ENCODE assay signal across 1 cellular context in the genomic region with DNA sequence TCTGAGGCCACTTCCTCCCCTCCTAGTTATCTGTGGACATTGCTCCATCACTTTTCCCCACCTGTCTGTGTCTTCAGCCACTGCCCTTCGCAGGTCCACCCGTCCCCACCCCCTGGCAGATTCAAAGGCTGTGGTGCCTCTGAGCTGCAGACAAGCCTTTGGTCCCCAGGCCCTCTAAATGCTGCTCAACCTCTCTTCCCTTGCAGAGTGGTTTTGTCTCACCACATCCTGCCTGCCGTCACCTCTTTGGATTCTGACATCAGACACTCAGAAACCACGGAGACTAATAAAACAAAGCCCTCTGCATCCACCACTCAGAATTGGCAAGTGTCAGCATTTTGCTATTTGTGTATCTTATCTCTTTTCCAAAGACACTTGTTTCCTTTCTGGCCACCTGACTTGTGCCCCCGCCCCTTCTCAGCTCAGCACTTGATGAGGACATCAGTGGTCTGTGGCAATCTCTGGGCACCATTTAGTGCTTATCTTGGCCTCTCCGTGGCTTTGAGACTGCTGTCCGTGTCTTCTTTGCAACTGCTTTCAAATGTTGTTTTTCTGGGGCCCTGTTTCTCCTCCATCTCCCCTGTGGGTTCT.
TF ChIP-seq lines count a peak whose summit lies in the region.

No MANE protein-coding gene starts in this region.

TF ChIP-seq in GM23338, 12 proteins besides CTCF, POLR2A, EP300 and RAD21 (continued from another document):
- TF ChIP-seq, protein P1, sequence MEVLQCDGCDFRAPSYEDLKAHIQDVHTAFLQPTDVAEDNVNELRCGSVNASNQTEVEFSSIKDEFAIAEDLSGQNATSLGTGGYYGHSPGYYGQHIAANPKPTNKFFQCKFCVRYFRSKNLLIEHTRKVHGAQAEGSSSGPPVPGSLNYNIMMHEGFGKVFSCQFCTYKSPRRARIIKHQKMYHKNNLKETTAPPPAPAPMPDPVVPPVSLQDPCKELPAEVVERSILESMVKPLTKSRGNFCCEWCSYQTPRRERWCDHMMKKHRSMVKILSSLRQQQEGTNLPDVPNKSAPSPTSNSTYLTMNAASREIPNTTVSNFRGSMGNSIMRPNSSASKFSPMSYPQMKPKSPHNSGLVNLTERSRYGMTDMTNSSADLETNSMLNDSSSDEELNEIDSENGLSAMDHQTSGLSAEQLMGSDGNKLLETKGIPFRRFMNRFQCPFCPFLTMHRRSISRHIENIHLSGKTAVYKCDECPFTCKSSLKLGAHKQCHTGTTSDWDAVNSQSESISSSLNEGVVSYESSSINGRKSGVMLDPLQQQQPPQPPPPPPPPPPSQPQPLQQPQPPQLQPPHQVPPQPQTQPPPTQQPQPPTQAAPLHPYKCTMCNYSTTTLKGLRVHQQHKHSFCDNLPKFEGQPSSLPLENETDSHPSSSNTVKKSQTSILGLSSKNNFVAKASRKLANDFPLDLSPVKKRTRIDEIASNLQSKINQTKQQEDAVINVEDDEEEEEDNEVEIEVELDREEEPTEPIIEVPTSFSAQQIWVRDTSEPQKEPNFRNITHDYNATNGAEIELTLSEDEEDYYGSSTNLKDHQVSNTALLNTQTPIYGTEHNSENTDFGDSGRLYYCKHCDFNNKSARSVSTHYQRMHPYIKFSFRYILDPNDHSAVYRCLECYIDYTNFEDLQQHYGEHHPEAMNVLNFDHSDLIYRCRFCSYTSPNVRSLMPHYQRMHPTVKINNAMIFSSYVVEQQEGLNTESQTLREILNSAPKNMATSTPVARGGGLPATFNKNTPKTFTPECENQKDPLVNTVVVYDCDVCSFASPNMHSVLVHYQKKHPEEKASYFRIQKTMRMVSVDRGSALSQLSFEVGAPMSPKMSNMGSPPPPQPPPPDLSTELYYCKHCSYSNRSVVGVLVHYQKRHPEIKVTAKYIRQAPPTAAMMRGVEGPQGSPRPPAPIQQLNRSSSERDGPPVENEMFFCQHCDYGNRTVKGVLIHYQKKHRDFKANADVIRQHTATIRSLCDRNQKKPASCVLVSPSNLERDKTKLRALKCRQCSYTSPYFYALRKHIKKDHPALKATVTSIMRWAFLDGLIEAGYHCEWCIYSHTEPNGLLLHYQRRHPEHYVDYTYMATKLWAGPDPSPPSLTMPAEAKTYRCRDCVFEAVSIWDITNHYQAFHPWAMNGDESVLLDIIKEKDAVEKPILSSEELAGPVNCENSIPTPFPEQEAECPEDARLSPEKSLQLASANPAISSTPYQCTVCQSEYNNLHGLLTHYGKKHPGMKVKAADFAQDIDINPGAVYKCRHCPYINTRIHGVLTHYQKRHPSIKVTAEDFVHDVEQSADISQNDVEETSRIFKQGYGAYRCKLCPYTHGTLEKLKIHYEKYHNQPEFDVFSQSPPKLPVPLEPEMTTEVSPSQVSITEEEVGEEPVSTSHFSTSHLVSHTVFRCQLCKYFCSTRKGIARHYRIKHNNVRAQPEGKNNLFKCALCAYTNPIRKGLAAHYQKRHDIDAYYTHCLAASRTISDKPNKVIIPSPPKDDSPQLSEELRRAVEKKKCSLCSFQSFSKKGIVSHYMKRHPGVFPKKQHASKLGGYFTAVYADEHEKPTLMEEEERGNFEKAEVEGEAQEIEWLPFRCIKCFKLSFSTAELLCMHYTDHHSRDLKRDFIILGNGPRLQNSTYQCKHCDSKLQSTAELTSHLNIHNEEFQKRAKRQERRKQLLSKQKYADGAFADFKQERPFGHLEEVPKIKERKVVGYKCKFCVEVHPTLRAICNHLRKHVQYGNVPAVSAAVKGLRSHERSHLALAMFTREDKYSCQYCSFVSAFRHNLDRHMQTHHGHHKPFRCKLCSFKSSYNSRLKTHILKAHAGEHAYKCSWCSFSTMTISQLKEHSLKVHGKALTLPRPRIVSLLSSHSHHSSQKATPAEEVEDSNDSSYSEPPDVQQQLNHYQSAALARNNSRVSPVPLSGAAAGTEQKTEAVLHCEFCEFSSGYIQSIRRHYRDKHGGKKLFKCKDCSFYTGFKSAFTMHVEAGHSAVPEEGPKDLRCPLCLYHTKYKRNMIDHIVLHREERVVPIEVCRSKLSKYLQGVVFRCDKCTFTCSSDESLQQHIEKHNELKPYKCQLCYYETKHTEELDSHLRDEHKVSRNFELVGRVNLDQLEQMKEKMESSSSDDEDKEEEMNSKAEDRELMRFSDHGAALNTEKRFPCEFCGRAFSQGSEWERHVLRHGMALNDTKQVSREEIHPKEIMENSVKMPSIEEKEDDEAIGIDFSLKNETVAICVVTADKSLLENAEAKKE (CRISPR knock-in tag; IDR thresholded peaks at IDR 0.05), result no peak
- no peak for TF ChIP-seq JUNB (IDR thresholded peaks at IDR 0.05; ENCODE audit: unreplicated experiment)
- no peak for TF ChIP-seq ZNF331 (CRISPR knock-in tag; IDR thresholded peaks at IDR 0.05; ENCODE audit: low read depth)
- no peak for TF ChIP-seq NANOG (IDR thresholded peaks at IDR 0.05; ENCODE audit: borderline replicate concordance)
- TF ChIP-seq, protein P2, sequence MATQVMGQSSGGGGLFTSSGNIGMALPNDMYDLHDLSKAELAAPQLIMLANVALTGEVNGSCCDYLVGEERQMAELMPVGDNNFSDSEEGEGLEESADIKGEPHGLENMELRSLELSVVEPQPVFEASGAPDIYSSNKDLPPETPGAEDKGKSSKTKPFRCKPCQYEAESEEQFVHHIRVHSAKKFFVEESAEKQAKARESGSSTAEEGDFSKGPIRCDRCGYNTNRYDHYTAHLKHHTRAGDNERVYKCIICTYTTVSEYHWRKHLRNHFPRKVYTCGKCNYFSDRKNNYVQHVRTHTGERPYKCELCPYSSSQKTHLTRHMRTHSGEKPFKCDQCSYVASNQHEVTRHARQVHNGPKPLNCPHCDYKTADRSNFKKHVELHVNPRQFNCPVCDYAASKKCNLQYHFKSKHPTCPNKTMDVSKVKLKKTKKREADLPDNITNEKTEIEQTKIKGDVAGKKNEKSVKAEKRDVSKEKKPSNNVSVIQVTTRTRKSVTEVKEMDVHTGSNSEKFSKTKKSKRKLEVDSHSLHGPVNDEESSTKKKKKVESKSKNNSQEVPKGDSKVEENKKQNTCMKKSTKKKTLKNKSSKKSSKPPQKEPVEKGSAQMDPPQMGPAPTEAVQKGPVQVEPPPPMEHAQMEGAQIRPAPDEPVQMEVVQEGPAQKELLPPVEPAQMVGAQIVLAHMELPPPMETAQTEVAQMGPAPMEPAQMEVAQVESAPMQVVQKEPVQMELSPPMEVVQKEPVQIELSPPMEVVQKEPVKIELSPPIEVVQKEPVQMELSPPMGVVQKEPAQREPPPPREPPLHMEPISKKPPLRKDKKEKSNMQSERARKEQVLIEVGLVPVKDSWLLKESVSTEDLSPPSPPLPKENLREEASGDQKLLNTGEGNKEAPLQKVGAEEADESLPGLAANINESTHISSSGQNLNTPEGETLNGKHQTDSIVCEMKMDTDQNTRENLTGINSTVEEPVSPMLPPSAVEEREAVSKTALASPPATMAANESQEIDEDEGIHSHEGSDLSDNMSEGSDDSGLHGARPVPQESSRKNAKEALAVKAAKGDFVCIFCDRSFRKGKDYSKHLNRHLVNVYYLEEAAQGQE (IDR thresholded peaks at IDR 0.05; ENCODE audit: unreplicated experiment), result no peak
- TF ChIP-seq POLR2AphosphoS5 (IDR thresholded peaks at IDR 0.05; ENCODE audit: low read depth), result no peak
- TF ChIP-seq EZH2phosphoT487 (IDR thresholded peaks at IDR 0.05; ENCODE audit: unreplicated experiment), result no peak
- no peak for TF ChIP-seq CREB1 (CRISPR knock-in tag; IDR thresholded peaks at IDR 0.05; ENCODE audit: low read depth)
- TF ChIP-seq, protein P3, sequence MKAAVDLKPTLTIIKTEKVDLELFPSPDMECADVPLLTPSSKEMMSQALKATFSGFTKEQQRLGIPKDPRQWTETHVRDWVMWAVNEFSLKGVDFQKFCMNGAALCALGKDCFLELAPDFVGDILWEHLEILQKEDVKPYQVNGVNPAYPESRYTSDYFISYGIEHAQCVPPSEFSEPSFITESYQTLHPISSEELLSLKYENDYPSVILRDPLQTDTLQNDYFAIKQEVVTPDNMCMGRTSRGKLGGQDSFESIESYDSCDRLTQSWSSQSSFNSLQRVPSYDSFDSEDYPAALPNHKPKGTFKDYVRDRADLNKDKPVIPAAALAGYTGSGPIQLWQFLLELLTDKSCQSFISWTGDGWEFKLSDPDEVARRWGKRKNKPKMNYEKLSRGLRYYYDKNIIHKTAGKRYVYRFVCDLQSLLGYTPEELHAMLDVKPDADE (IDR thresholded peaks at IDR 0.05), result no peak
TF ChIP-seq in GM23338: peak in this region for 0.
